Comparison of ENCODE assay signal across 29 cellular contexts in the genomic region with DNA sequence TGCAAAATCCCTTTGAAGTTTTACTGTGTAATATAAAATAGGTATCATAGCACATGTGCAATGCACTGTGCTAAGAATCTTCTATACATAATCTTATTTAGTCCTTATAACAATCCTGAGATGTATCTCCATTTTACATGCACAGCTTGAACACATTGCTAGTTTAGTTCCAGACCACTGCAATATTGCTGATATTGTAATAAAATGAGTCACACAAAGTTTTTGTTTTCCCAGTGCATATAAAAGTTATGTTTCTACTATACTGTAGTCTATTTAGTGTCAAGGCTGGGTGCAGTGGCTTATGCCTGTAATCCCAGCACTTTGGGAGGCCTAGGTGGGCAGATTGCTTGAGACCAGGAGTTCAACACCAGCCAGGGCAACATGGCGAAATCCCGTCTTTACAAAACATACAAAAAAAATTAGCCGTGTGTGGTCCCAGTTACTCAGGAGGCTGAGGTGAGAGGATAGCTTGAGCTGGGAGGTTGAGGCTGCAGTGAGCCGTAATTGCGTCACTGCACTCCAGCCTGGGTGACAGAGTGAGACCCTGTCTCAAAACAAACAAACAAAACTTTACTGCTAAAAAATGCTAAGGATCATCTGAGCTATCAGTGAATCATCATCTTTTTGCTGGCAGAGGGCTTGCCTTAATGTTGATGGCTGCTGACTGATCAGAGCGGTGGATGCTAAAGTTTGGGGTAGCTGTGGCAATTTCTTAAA. TPM values are rescaled to one million over a fixed set of nuclear protein-coding genes. Genes with fewer than 3 reads are reported as not detected.
DNase-seq lines count a peak whose midpoint lies in the region; ATAC-seq, FAIRE-seq and TF ChIP-seq lines count a peak whose summit lies in the region.
"Had no signal": no experiment of that assay in that cellular context is flagged by ENCODE, and none has a peak within 500 bp of the region (broad histone marks: within the 10 kb centered on the region; RNA-seq: fewer than 3 reads in every experiment).

No MANE protein-coding gene starts in this region.

- TF ChIP-seq POLR2A in HepG2 (IDR thresholded peaks at IDR 0.05; ENCODE audit: insufficient read depth in 1 of 2, low read depth in 2 of 2, low read length in 2 of 2) (no peak), right lobe of liver (IDR thresholded peaks at IDR 0.05) (no peak), thyroid gland (IDR thresholded peaks at IDR 0.05) (no peak)

- ATAC-seq in HepG2 = no peak
- no peak for ATAC-seq in right lobe of liver
- no peak for ATAC-seq in naive B cell (ENCODE audit: low read depth in 2 of 2)
- no peak for ATAC-seq in GM21528 (IDR thresholded peaks at IDR 0.05; ENCODE audit: low FRiP score, unreplicated experiment)
- ATAC-seq: body of pancreas, gastroesophageal sphincter, left colon had no signal

- no peak overlapping the region for H3K9ac ChIP-seq in HepG2 (ENCODE audit: insufficient read depth, low read depth, low read length)
- peak overlapping the region; percentile 7 for H3K9ac ChIP-seq in Loucy (ENCODE audit: low read depth, low read length, poor library complexity, severe bottlenecking)

- H3K36me3 Mint-ChIP-seq in naive B cell = no peaks in the 10 kb centered on the region
- H3K36me3 Mint-ChIP-seq: memory B cell had no signal

- H3K4me1 ChIP-seq in HepG2 (ENCODE audit: insufficient read depth, low read length) (peaks cover 43% of the 10 kb centered on the region), right lobe of liver (peaks cover 0 to 9% (median 3%) of the 10 kb centered on the region in 4 donors), Loucy (ENCODE audit: insufficient read depth, low read length, poor library complexity, severe bottlenecking) (peaks cover 21% of the 10 kb centered on the region), thyroid gland (peaks cover 13 to 18% of the 10 kb centered on the region in 2 donors)
- H3K4me1 ChIP-seq: SJCRH30 had no signal

- H3K27me3 Mint-ChIP-seq in naive B cell = peaks cover 5 to 11% (median 7%) of the 10 kb centered on the region in 3 donors
- H3K27me3 Mint-ChIP-seq: memory B cell had no signal

- H3K4me1 Mint-ChIP-seq in naive B cell = peaks cover 13 to 30% (median 26%) of the 10 kb centered on the region in 3 donors

- intact Hi-C loops in HepG2 (cut with micrococcal nuclease; ENCODE audit: unreplicated experiment) = loop anchor here (5.0 kb wide), 1 partner anchor 44 kb away; no protein-coding TSS in a partner anchor
- intact Hi-C loops in right lobe of liver (cut with DNase I) = no loop called here
- intact Hi-C loops in thyroid gland (cut with DNase I) = no loop called here

- 86% methylated on average over 6 of the region's 6 CpGs for WGBS in HepG2 (ENCODE audit: low lambda C conversion rate)
- WGBS in right lobe of liver (ENCODE audit: insufficient coverage, low coverage, low lambda C conversion rate, missing lambda C conversion rate) = 90% methylated on average over 4 of the region's 6 CpGs
- WGBS in thyroid gland, 2 donors = 93 to 95% methylated on average over 6 of the region's 6 CpGs

- BruUV-seq in HepG2 (replicated peaks; lab: Mats Ljungman, UMichigan) = no TSS peak

- in situ Hi-C loops in HepG2 (cut with HindIII; ENCODE audit: extremely low pct_ligation_motif_present, low pct_unique_long_range_greater_than_20kb) = no loop called here

- H3K4me3 Mint-ChIP-seq in naive B cell = peak overlapping the region in 6 of 8 donors; percentile 15 to 78 (median 51)
- H3K4me3 Mint-ChIP-seq: HFFc6; memory B cell; stimulated activated naive CD8-positive, alpha-beta T cell treated with anti-CD3 and anti-CD28 coated beads, Interleukin-15, Interleukin-2, amounts not matched to agents 100 ng/mL and 50 ng/mL, for 24 hours had no signal

- H3K27ac ChIP-seq in HepG2 (ENCODE audit: extremely low read length, insufficient read depth, low read length) = no peak overlapping the region
- no peak overlapping the region for H3K27ac ChIP-seq in right lobe of liver
- H3K27ac ChIP-seq in thyroid gland = no peak overlapping the region
- H3K27ac ChIP-seq: adrenal gland, body of pancreas, C4-2B, gastroesophageal sphincter, SJCRH30, thoracic aorta had no signal

- no peak for FAIRE-seq in HepG2 (lab: Jason Lieb, UNC)
- FAIRE-seq: endometrium, GM12891, TTC549 had no signal

- peaks cover 19% of the 10 kb centered on the region for H4K20me1 ChIP-seq in HepG2 (ENCODE audit: insufficient read depth, low read length)
- H4K20me1 ChIP-seq in Loucy (ENCODE audit: insufficient read depth, low read length, poor library complexity, severe bottlenecking) = peaks cover 29% of the 10 kb centered on the region

- H3K27me3 ChIP-seq in HepG2 (ENCODE audit: control insufficient read depth in 1 of 2, insufficient read depth in 2 of 2, low read length in 2 of 2) = peaks cover 0 to 3% of the 10 kb centered on the region in 2 experiments; a peak in 1 of 5 replicates
- no peaks in the 10 kb centered on the region for H3K27me3 ChIP-seq in right lobe of liver
- H3K27me3 ChIP-seq in Loucy (ENCODE audit: insufficient read depth, low read length, poor library complexity, severe bottlenecking) = no peaks in the 10 kb centered on the region
- H3K27me3 ChIP-seq in thyroid gland = no peaks in the 10 kb centered on the region
- H3K27me3 ChIP-seq: adrenal gland, body of pancreas, gastroesophageal sphincter, SJCRH30 had no signal

- no peaks in the 10 kb centered on the region for H3K9me3 ChIP-seq in HepG2 (ENCODE audit: low read length)
- no peaks in the 10 kb centered on the region for H3K9me3 ChIP-seq in right lobe of liver
- H3K9me3 ChIP-seq in Loucy (ENCODE audit: insufficient read depth, low read depth, low read length) = no peaks in the 10 kb centered on the region
- no peaks in the 10 kb centered on the region for H3K9me3 ChIP-seq in thyroid gland
- H3K9me3 ChIP-seq: adrenal gland, body of pancreas, gastroesophageal sphincter, SJCRH30, thoracic aorta had no signal

- H3K79me2 ChIP-seq in HepG2 (ENCODE audit: insufficient read depth, low read length) (peaks cover 30% of the 10 kb centered on the region), Loucy (ENCODE audit: insufficient read depth, low read length) (peaks cover 32% of the 10 kb centered on the region)

- POLR2A ChIA-PET in HepG2 (lab: Yijun Ruan, JAX) = no interaction called here

- H2AFZ ChIP-seq in HepG2 (ENCODE audit: low read length) (no peak overlapping the region), Loucy (ENCODE audit: low read length) (no peak overlapping the region)

- TF ChIP-seq CTCF in HepG2 (CRISPR knock-in tag; IDR thresholded peaks at IDR 0.05) (no peak), right lobe of liver (IDR thresholded peaks at IDR 0.05) (no peak), Loucy (conservative IDR thresholded peaks at IDR 0.05; ENCODE audit: low read length) (no peak), thyroid gland (IDR thresholded peaks at IDR 0.05) (no peak)

- no peaks in the 10 kb centered on the region; a peak in 1 of 5 replicates for H3K36me3 ChIP-seq in HepG2 (replicated peaks in 1 of 2; ENCODE audit: control insufficient read depth in 1 of 2, insufficient read depth in 2 of 2, low read length in 2 of 2)
- no peaks in the 10 kb centered on the region for H3K36me3 ChIP-seq in right lobe of liver
- H3K36me3 ChIP-seq in Loucy (ENCODE audit: insufficient read depth, low read length) = no peaks in the 10 kb centered on the region
- H3K36me3 ChIP-seq in thyroid gland = no peaks in the 10 kb centered on the region
- H3K36me3 ChIP-seq: adrenal gland, gastroesophageal sphincter, SJCRH30, thoracic aorta had no signal

- peak overlapping the region in 3 of 6 donors; percentile 4 to 47 (median 21) for H3K27ac Mint-ChIP-seq in naive B cell
- H3K27ac Mint-ChIP-seq: HFFc6; memory B cell; stimulated activated naive CD8-positive, alpha-beta T cell treated with anti-CD3 and anti-CD28 coated beads, Interleukin-15, Interleukin-2, amounts not matched to agents 100 ng/mL and 50 ng/mL, for 24 hours had no signal

- no peak for TF ChIP-seq RAD21 in HepG2 (CRISPR knock-in tag; IDR thresholded peaks at IDR 0.05)

- H3F3A ChIP-seq in Loucy (ENCODE audit: low read depth) = no peaks in the 10 kb centered on the region

- H3K4me2 ChIP-seq in HepG2 (ENCODE audit: low read depth, low read length) (no peak overlapping the region), Loucy (ENCODE audit: low read depth, low read length, poor library complexity, severe bottlenecking) (no peak overlapping the region)

- no peaks in the 10 kb centered on the region for H3K9me2 ChIP-seq in Loucy (replicated peaks; ENCODE audit: low read depth, low read length)

- H3K9me3 Mint-ChIP-seq in naive B cell = no peaks in the 10 kb centered on the region
- H3K9me3 Mint-ChIP-seq: HFFc6; memory B cell; stimulated activated naive CD8-positive, alpha-beta T cell treated with anti-CD3 and anti-CD28 coated beads, Interleukin-15, Interleukin-2, amounts not matched to agents 100 ng/mL and 50 ng/mL, for 24 hours had no signal

- TF ChIP-seq EP300 in HepG2 (IDR thresholded peaks at IDR 0.05; ENCODE audit: low read depth in 2 of 2, low read length in 2 of 2) (no peak), HepG2 (CRISPR knock-in tag; IDR thresholded peaks at IDR 0.05; ENCODE audit: borderline replicate concordance) (no peak)

- CTCF ChIA-PET in HepG2 (lab: Yijun Ruan, JAX; ENCODE audit: low intra/inter-chr PET ratio, low total read pairs) = no interaction called here

- DNase-seq in HepG2 (ENCODE audit: low spot score) = no peak
- DNase-seq in right lobe of liver = no peak
- DNase-seq in naive B cell = no peak
- no peak for DNase-seq in NCI-H524 treated with DMSO at 0.1 percent for 48 hours (lab: John Stamatoyannopoulos, UW)
- DNase-seq in A172 (ENCODE audit: low spot score) = no peak
- DNase-seq in thyroid gland = no peak
- DNase-seq: activated CD8-positive, alpha-beta memory T cell treated with anti-CD3 and anti-CD28 coated beads for 24 hours; activated effector memory CD4-positive, alpha-beta T cell treated with anti-CD3 and anti-CD28 coated beads, Interleukin-2, amount 50 U/mL, for 16 hours; adrenal gland; body of pancreas; cerebellar nuclear complex; EL; HFFc6; hippocampal formation; left colon; NCI-H1048; NCI-H1694 treated with DMSO at 0.1 percent for 48 hours; SJCRH30; T-helper 1 cell had no signal

- no peak overlapping the region for H3K4me3 ChIP-seq in HepG2 (replicated peaks in 1 of 3; ENCODE audit: insufficient read depth in 1 of 3, low read depth in 2 of 3, low read length in 3 of 3)
- H3K4me3 ChIP-seq in right lobe of liver = no peak overlapping the region
- no peak overlapping the region for H3K4me3 ChIP-seq in Loucy (ENCODE audit: low read length, poor library complexity, severe bottlenecking)
- H3K4me3 ChIP-seq in thyroid gland (replicated peaks in 1 of 3) = no peak overlapping the region
- H3K4me3 ChIP-seq: adrenal gland, body of pancreas, gastroesophageal sphincter, SJCRH30, thoracic aorta had no signal

RNA-seq across cellular contexts. Expression of a gene that starts 1.7 kb away (rescaled TPM):
- total RNA-seq in HepG2 (2016; rRNA removed; fragmentation: Illumina TruSeq; extraction: Trizol) (16.6 and 57.4 TPM in 2 replicates), right lobe of liver (10 to 100 TPM; 19.6 to 28.5 (median 24.5) TPM), thyroid gland (10 to 100 TPM; 25.9 to 56.4 (median 35.6) TPM)
- total RNA-seq in HepG2 (2016; cell fraction: cytosol; rRNA removed; fragmentation: Illumina TruSeq; extraction: Trizol; ENCODE audit: low read depth) = 38.3 and 42.6 TPM in 2 replicates
- total RNA-seq in HepG2 (2016; cell fraction: insoluble cytoplasmic fraction; rRNA removed; fragmentation: Illumina TruSeq; extraction: Trizol) = 14.9 and 54.3 TPM in 2 replicates
- 17.5 and 20.3 TPM in 2 replicates for total RNA-seq in HepG2 (2016; cell fraction: membrane; rRNA removed; fragmentation: Illumina TruSeq; extraction: Trizol)
- total RNA-seq in HepG2 (2016; cell fraction: nucleus; rRNA removed; fragmentation: Illumina TruSeq; extraction: Trizol) = 31.7 and 37.4 TPM in 2 replicates
- polyA plus RNA-seq in HepG2 (2011; rRNA removed) (10.7 and 14.7 TPM in 2 replicates), naive B cell (ENCODE audit: low read depth in 6 of 6) (10 to 100 TPM; 11.4 to 32.9 (median 25.6) TPM)
- 4.1 and 7.6 TPM in 2 replicates for polyA plus RNA-seq in HepG2 (2011; cell fraction: cytosol; rRNA removed)
- 10.2 and 11.9 TPM in 2 replicates for polyA plus RNA-seq in HepG2 (2011; cell fraction: nucleus; rRNA removed)
- 30.6 and 36.5 TPM in 2 replicates for polyA plus RNA-seq in HepG2 (2012)
- 6.5 and 6.6 TPM in 2 replicates for polyA plus RNA-seq in HepG2 (2016; cell fraction: cytosol; fragmentation: Illumina TruSeq; extraction: Trizol; ENCODE audit: low read depth)
- 76.5 and 77.5 TPM in 2 replicates for polyA plus RNA-seq in HepG2 (2016; cell fraction: insoluble cytoplasmic fraction; fragmentation: Illumina TruSeq; extraction: Trizol; ENCODE audit: low read depth)
- 13.3 and 14.6 TPM in 2 replicates for polyA plus RNA-seq in HepG2 (2016; cell fraction: membrane; fragmentation: Illumina TruSeq; extraction: Trizol; ENCODE audit: low read depth)
- 60.5 and 65.0 TPM in 2 replicates for polyA plus RNA-seq in HepG2 (2016; cell fraction: nucleus; fragmentation: Illumina TruSeq; extraction: Trizol; ENCODE audit: insufficient read depth, low read depth)
- polyA minus RNA-seq in HepG2 (2011; rRNA and poly(A)+ RNA removed; ENCODE audit: low replicate concordance) = 5.4 and 7.6 TPM in 2 replicates
- polyA minus RNA-seq in HepG2 (2011; cell fraction: cytosol; rRNA and poly(A)+ RNA removed) = 19.3 and 25.3 TPM in 2 replicates
- polyA minus RNA-seq in HepG2 (2011; cell fraction: nucleus; rRNA and poly(A)+ RNA removed) = 29.3 and 32.4 TPM in 2 replicates
- total RNA-seq in A172 (2014; rRNA removed; shearing (Covaris generic)) = 46.4 and 54.2 TPM in 2 replicates
